ENCODE assay signal across 12 cellular contexts in genomic region chr9:84136119-84136868, GRCh38.
A peak's percentile ranks its signal among the peaks of the same experiment; 100 is the strongest.
DNase-seq lines count a peak whose midpoint lies in the region; ATAC-seq and FAIRE-seq lines count a peak whose summit lies in the region.
"Had no signal": no experiment of that assay in that cellular context is flagged by ENCODE, and none has a peak within 500 bp of the region (broad histone marks: within the 10 kb centered on the region; RNA-seq: fewer than 3 reads in every experiment).

No MANE protein-coding gene starts in this region.

- intact Hi-C loops in activated CD4-positive, alpha-beta T cell treated with anti-CD3 and anti-CD28 coated beads, Interleukin-2, amount 10 ng/mL, durations not matched to agents 24 days and 14 days (cut with micrococcal nuclease), result no loop called here

- no peak overlapping the region for H3K4me3 ChIP-seq in esophagus (ENCODE audit: low read depth in 1 of 2, low read length in 2 of 2)

- H3K4me1 ChIP-seq in esophagus (ENCODE audit: control insufficient read depth in 2 of 2, insufficient read depth in 2 of 2, low read length in 1 of 2), result peaks cover 0 to 11% of the 10 kb centered on the region in 2 donors

- no peak for ATAC-seq in GM21390 (IDR thresholded peaks at IDR 0.05; ENCODE audit: unreplicated experiment)

- no peak overlapping the region for H3K4me3 Mint-ChIP-seq in activated CD4-positive, alpha-beta T cell treated with anti-CD3 and anti-CD28 coated beads, Interleukin-2, amount 10 ng/mL, durations not matched to agents 24 days and 14 days
- no peak overlapping the region for H3K4me3 Mint-ChIP-seq in activated CD4-positive, alpha-beta memory T cell treated with anti-CD3 and anti-CD28 coated beads, Interleukin-2, amount 10 ng/mL, durations not matched to agents 7 days and 5 days

- H3K36me3 Mint-ChIP-seq in activated CD4-positive, alpha-beta T cell treated with anti-CD3 and anti-CD28 coated beads, Interleukin-2, amount 10 ng/mL, durations not matched to agents 24 days and 14 days (ENCODE audit: low read depth), result no peaks in the 10 kb centered on the region
- H3K36me3 Mint-ChIP-seq in activated CD4-positive, alpha-beta memory T cell treated with anti-CD3 and anti-CD28 coated beads, Interleukin-2, amount 10 ng/mL, durations not matched to agents 7 days and 5 days (ENCODE audit: low read depth), result no peaks in the 10 kb centered on the region

- no peaks in the 10 kb centered on the region for H3K9me3 Mint-ChIP-seq in activated CD4-positive, alpha-beta T cell treated with anti-CD3 and anti-CD28 coated beads, Interleukin-2, amount 10 ng/mL, durations not matched to agents 24 days and 14 days
- H3K9me3 Mint-ChIP-seq in activated CD4-positive, alpha-beta memory T cell treated with anti-CD3 and anti-CD28 coated beads, Interleukin-2, amount 10 ng/mL, durations not matched to agents 7 days and 5 days, result no peaks in the 10 kb centered on the region

- H3K27me3 ChIP-seq in esophagus (ENCODE audit: control insufficient read depth in 1 of 2, insufficient read depth in 2 of 2, low read length in 2 of 2), result no peaks in the 10 kb centered on the region

- CTCF ChIA-PET in activated CD4-positive, alpha-beta memory T cell treated with anti-CD3 and anti-CD28 coated beads, Interleukin-2, amount 10 ng/mL, durations not matched to agents 7 days and 5 days (lab: Charles Lee), result interaction anchor here (0.6 kb wide), 1 partner anchor 58 kb away, joined by 3 read pairs; no protein-coding TSS in a partner anchor

- H3K9me3 ChIP-seq in esophagus (ENCODE audit: control insufficient read depth in 2 of 2, insufficient read depth in 1 of 2, low read depth in 1 of 2, low read length in 1 of 2), result no peaks in the 10 kb centered on the region

- peaks cover 43% of the 10 kb centered on the region for H3K27me3 Mint-ChIP-seq in activated CD4-positive, alpha-beta T cell treated with anti-CD3 and anti-CD28 coated beads, Interleukin-2, amount 10 ng/mL, durations not matched to agents 24 days and 14 days
- H3K27me3 Mint-ChIP-seq in activated CD4-positive, alpha-beta memory T cell treated with anti-CD3 and anti-CD28 coated beads, Interleukin-2, amount 10 ng/mL, durations not matched to agents 7 days and 5 days, result peaks cover 31% of the 10 kb centered on the region

- no peaks in the 10 kb centered on the region for H3K36me3 ChIP-seq in esophagus (ENCODE audit: control insufficient read depth in 2 of 2, insufficient read depth in 2 of 2, low read length in 1 of 2)

- peak; percentile 13 for FAIRE-seq in urothelium cell line (lab: Jason Lieb, UNC)

- POLR2A ChIA-PET in activated CD4-positive, alpha-beta memory T cell treated with anti-CD3 and anti-CD28 coated beads, Interleukin-2, amount 10 ng/mL, durations not matched to agents 7 days and 5 days (lab: Charles Lee), result interaction anchor here (1.5 kb wide), 1 partner anchor 156 kb away, joined by 4 read pairs; the partner anchor contains the start of genes HNRNPK and RMI1

- peak; percentile 40 for DNase-seq in activated CD4-positive, alpha-beta T cell treated with anti-CD3 and anti-CD28 coated beads, Interleukin-2, amount 10 ng/mL, durations not matched to agents 24 days and 14 days
- no peak for DNase-seq in activated CD4-positive, alpha-beta T cell treated with anti-CD3 and anti-CD28 coated beads for 48 hours
- DNase-seq in NCI-H774 (lab: John Stamatoyannopoulos, UW), result peak; percentile 86
- DNase-seq in urothelium cell line (ENCODE audit: low spot score), result peak; percentile 54
- no peak for DNase-seq in activated effector memory CD4-positive, alpha-beta T cell treated with Interleukin-2 at 50 U/mL for 16 hours
- no peak for DNase-seq in activated CD4-positive, alpha-beta memory T cell treated with anti-CD3 and anti-CD28 coated beads, Interleukin-2, amount 10 ng/mL, durations not matched to agents 7 days and 5 days
- DNase-seq: activated CD8-positive, alpha-beta memory T cell treated with anti-CD3 and anti-CD28 coated beads for 24 hours; AML-193; amygdala; left cardiac atrium had no signal

- H3K27ac ChIP-seq in esophagus (ENCODE audit: low read depth in 2 of 2, low read length in 1 of 2), result peak overlapping the region; percentile 34 to 62

- peaks cover 7% of the 10 kb centered on the region for H3K4me1 Mint-ChIP-seq in activated CD4-positive, alpha-beta T cell treated with anti-CD3 and anti-CD28 coated beads, Interleukin-2, amount 10 ng/mL, durations not matched to agents 24 days and 14 days
- H3K4me1 Mint-ChIP-seq in activated CD4-positive, alpha-beta memory T cell treated with anti-CD3 and anti-CD28 coated beads, Interleukin-2, amount 10 ng/mL, durations not matched to agents 7 days and 5 days, result peaks cover 14% of the 10 kb centered on the region

- 50 to 54% methylated on average over 13 of the region's 13 CpGs for WGBS in esophagus, 2 donors

- H3K27ac Mint-ChIP-seq in activated CD4-positive, alpha-beta T cell treated with anti-CD3 and anti-CD28 coated beads, Interleukin-2, amount 10 ng/mL, durations not matched to agents 24 days and 14 days, result no peak overlapping the region
- H3K27ac Mint-ChIP-seq in activated CD4-positive, alpha-beta memory T cell treated with anti-CD3 and anti-CD28 coated beads, Interleukin-2, amount 10 ng/mL, durations not matched to agents 7 days and 5 days, result no peak overlapping the region

Comparison
In these comparisons a context has a peak if more than half of its experiments do, and no peak if none do; other contexts are left out.
1. DNase-seq: peak in activated CD4-positive, alpha-beta T cell treated with anti-CD3 and anti-CD28 coated beads, Interleukin-2, amount 10 ng/mL, durations not matched to agents 24 days and 14 days (single experiment), NCI-H774 (single experiment) and urothelium cell line (single experiment); none in activated CD4-positive, alpha-beta T cell treated with anti-CD3 and anti-CD28 coated beads for 48 hours (single experiment), activated effector memory CD4-positive, alpha-beta T cell treated with Interleukin-2 at 50 U/mL for 16 hours (single experiment) and activated CD4-positive, alpha-beta memory T cell treated with anti-CD3 and anti-CD28 coated beads, Interleukin-2, amount 10 ng/mL, durations not matched to agents 7 days and 5 days (single experiment).